Comparison of ENCODE assay signal across 25 cellular contexts in the genomic region with DNA sequence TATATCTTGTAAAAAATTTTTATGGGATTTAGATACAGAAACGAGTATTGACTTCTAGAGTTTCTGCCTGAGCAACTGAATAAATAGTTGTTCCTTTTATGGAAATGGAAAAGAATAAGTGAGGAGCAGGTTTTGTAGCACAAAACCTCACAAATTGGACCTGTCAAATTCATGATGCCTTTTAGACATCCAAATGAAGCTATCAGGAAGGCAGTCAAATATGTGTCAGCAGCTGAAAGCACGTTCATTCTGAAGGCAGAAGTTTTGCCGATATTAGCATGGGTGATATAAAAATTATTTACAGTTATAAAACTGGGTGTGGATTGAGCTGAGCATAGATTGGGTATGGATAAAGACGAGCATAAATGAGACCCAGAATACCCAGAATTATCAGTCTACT.
"Had no signal": no experiment of that assay in that cellular context is flagged by ENCODE, and none has a peak within 500 bp of the region (broad histone marks: within the 10 kb centered on the region; RNA-seq: fewer than 3 reads in every experiment).

No MANE protein-coding gene starts in this region.

- H3K4me1 ChIP-seq: colonic mucosa, esophagus muscularis mucosa, esophagus squamous epithelium, foreskin keratinocyte, gastrocnemius medialis, gastroesophageal sphincter, heart left ventricle, heart right ventricle had no signal

- H3K9me3 ChIP-seq: colonic mucosa, esophagus muscularis mucosa, esophagus squamous epithelium, gastrocnemius medialis, gastroesophageal sphincter, heart right ventricle had no signal

- H2AFZ ChIP-seq: hepatocyte had no signal

- H3K27ac ChIP-seq: colonic mucosa, coronary artery, dorsolateral prefrontal cortex, epithelial cell of prostate, esophagus muscularis mucosa, esophagus squamous epithelium, foreskin keratinocyte, gastrocnemius medialis, gastroesophageal sphincter, heart left ventricle, heart right ventricle, hepatocyte had no signal

- DNase-seq: colonic mucosa; cortex of kidney; dermis blood vessel endothelial cell; dorsolateral prefrontal cortex; effector CD4-positive, alpha-beta T cell; effector CD8-positive, alpha-beta T cell; effector memory CD4-positive, alpha-beta T cell; effector memory CD8-positive, alpha-beta T cell; endodermal cell; erythroblast; esophagus squamous epithelium; foreskin fibroblast; foreskin keratinocyte; foreskin melanocyte; gastrocnemius medialis; glutamatergic neuron; head of caudate nucleus; heart left ventricle; heart right ventricle had no signal

- H3K79me2 ChIP-seq: hepatocyte had no signal

- H3K4me3 ChIP-seq: colonic mucosa, coronary artery, dorsolateral prefrontal cortex, esophagus muscularis mucosa, esophagus squamous epithelium, gastrocnemius medialis, gastroesophageal sphincter, heart left ventricle, heart right ventricle, hepatocyte had no signal

- ATAC-seq: effector memory CD8-positive, alpha-beta T cell; esophagus mucosa; foreskin keratinocyte; gastrocnemius medialis; gastroesophageal sphincter; heart left ventricle; heart right ventricle had no signal

- H3K4me2 ChIP-seq: hepatocyte had no signal

- H3K27me3 ChIP-seq: colonic mucosa, esophagus muscularis mucosa, esophagus squamous epithelium, foreskin keratinocyte, gastrocnemius medialis, gastroesophageal sphincter, heart left ventricle, heart right ventricle, hepatocyte had no signal

- H3K36me3 ChIP-seq: colonic mucosa, esophagus muscularis mucosa, esophagus squamous epithelium, gastrocnemius medialis, gastroesophageal sphincter, heart left ventricle, heart right ventricle had no signal
